10 cellular contexts compared by ENCODE assay signal in the genomic region with DNA sequence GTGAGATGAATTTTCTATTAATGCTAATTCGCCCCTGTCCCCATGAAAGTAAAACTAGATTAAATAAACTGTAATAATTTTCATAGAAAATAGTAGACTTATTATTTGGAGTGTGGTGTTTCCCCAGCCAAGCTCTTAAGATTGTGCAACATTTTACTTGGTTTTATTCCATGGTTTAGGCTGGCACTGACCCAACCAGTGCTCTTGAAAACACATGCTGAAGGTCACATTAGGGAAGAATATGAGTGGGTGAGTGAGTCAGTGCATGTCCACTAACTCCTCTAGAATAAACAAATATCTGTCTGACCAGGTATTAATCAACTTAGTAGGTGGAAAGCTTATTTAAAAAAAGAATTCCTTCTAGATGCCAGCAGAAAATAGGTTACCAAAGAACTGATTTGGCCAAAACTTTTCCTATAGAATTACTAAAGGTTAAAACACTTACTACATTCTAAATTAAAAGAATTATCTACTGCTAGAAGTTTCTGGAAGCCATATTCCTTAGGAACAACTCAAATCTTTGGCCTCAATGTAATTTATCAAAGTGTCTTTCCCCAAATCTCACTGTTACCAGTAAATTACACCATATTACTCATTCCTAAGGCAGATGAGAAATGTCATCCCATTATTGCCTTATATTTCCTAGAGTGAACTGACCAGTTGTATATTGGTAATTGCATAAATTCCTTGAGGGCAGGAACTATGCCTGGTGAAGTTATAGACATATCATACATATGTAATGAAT.
DNase-seq lines count a peak whose midpoint lies in the region; ATAC-seq, FAIRE-seq and TF ChIP-seq lines count a peak whose summit lies in the region.
"Had no signal": no experiment of that assay in that cellular context is flagged by ENCODE, and none has a peak within 500 bp of the region (broad histone marks: within the 10 kb centered on the region; RNA-seq: fewer than 3 reads in every experiment).

No MANE protein-coding gene starts in this region.

- no peak overlapping the region for H3K14ac ChIP-seq in mesenchymal stem cell (ENCODE audit: low read length in 2 of 2)

- H3K27me3 ChIP-seq in mesenchymal stem cell (ENCODE audit: control insufficient read depth in 1 of 2, insufficient read depth in 1 of 2, low read length in 2 of 2) (no peaks in the 10 kb centered on the region), Karpas-422 (ENCODE audit: low read length) (no peaks in the 10 kb centered on the region)

- H3K4me3 Mint-ChIP-seq in activated CD8-positive, alpha-beta T cell treated with anti-CD3 and anti-CD28 coated beads, Interleukin-2, amount 10 ng/mL, durations not matched to agents 7 days and 5 days = no peak overlapping the region
- H3K4me3 Mint-ChIP-seq: CD4-positive, CD25-positive, alpha-beta regulatory T cell had no signal

- DNase-seq in A549 (ENCODE audit: low read depth in 1 of 2, low spot score in 1 of 2) (peak in 1 of 2 experiments; percentile 75), LNCaP clone FGC (ENCODE audit: low read depth) (peak; percentile 11), dermis microvascular lymphatic vessel endothelial cell (ENCODE audit: low read depth in 2 of 2) (peak; percentile 73 to 97), mesenchymal stem cell (peak; percentile 96), HuH-7.5 (ENCODE audit: low spot score) (no peak), GM20000 (ENCODE audit: low spot score) (no peak), Karpas-422 (no peak)
- DNase-seq in activated CD8-positive, alpha-beta T cell treated with anti-CD3 and anti-CD28 coated beads, Interleukin-2, amount 10 ng/mL, durations not matched to agents 7 days and 5 days = no peak
- DNase-seq: CD4-positive, CD25-positive, alpha-beta regulatory T cell had no signal

- H3K79me2 ChIP-seq in Karpas-422 (ENCODE audit: low read length) = no peaks in the 10 kb centered on the region

- no peaks in the 10 kb centered on the region for H3K36me3 ChIP-seq in mesenchymal stem cell (ENCODE audit: control insufficient read depth in 1 of 2, insufficient read depth in 2 of 2, low read depth in 1 of 2, low read length in 2 of 2)
- H3K36me3 ChIP-seq in Karpas-422 (ENCODE audit: insufficient read depth, low read length) = no peaks in the 10 kb centered on the region

- H3K36me3 Mint-ChIP-seq in activated CD8-positive, alpha-beta T cell treated with anti-CD3 and anti-CD28 coated beads, Interleukin-2, amount 10 ng/mL, durations not matched to agents 7 days and 5 days (ENCODE audit: low read depth) = no peaks in the 10 kb centered on the region
- H3K36me3 Mint-ChIP-seq: CD4-positive, CD25-positive, alpha-beta regulatory T cell had no signal

- TF ChIP-seq EP300 in A549 (IDR thresholded peaks at IDR 0.05) = 0 out of 5 replicates have a peak, but pooled peaks of 1 of the 2 experiments have one; percentile 31

- H3K27ac Mint-ChIP-seq in activated CD8-positive, alpha-beta T cell treated with anti-CD3 and anti-CD28 coated beads, Interleukin-2, amount 10 ng/mL, durations not matched to agents 7 days and 5 days = no peak overlapping the region
- H3K27ac Mint-ChIP-seq: CD4-positive, CD25-positive, alpha-beta regulatory T cell had no signal

- no peak overlapping the region for H3K4ac ChIP-seq in mesenchymal stem cell (ENCODE audit: low read depth in 1 of 2, low read length in 2 of 2)

- CTCF ChIA-PET in A549 (lab: Yijun Ruan, JAX) = interaction anchor here (0.6 to 1.2 kb wide), 3 partner anchors 9 to 541 kb away, joined by 3 to 4 read pairs (median 3); no protein-coding TSS in a partner anchor
- CTCF ChIA-PET in activated CD8-positive, alpha-beta T cell treated with anti-CD3 and anti-CD28 coated beads, Interleukin-2, amount 10 ng/mL, durations not matched to agents 7 days and 5 days (lab: Charles Lee) = interaction anchor here (1.5 kb wide), 1 partner anchor 11 kb away, joined by 6 read pairs; no protein-coding TSS in a partner anchor

- no peak for TF ChIP-seq POLR2A in A549 (IDR thresholded peaks at IDR 0.05; ENCODE audit: low read length)

- H4K91ac ChIP-seq in mesenchymal stem cell (ENCODE audit: low read length) = no peak overlapping the region

- peak overlapping the region; percentile 25 for H3K4me2 ChIP-seq in A549
- no peak overlapping the region for H3K4me2 ChIP-seq in mesenchymal stem cell (ENCODE audit: low read length, poor library complexity, severe bottlenecking)
- H3K4me2 ChIP-seq in Karpas-422 (ENCODE audit: low read depth, low read length, poor library complexity, severe bottlenecking) = no peak overlapping the region
- H3K4me2 ChIP-seq: KMS-11 had no signal

- H3K4me1 Mint-ChIP-seq in activated CD8-positive, alpha-beta T cell treated with anti-CD3 and anti-CD28 coated beads, Interleukin-2, amount 10 ng/mL, durations not matched to agents 7 days and 5 days (ENCODE audit: low read depth) = no peaks in the 10 kb centered on the region

- H3K79me1 ChIP-seq in mesenchymal stem cell (replicated peaks; ENCODE audit: low read length, poor library complexity, severe bottlenecking) = no peaks in the 10 kb centered on the region

- peak; percentile 79 to 92 for ATAC-seq in A549
- no peak for ATAC-seq in activated CD8-positive, alpha-beta T cell treated with anti-CD3 and anti-CD28 coated beads, Interleukin-2, amount 10 ng/mL, durations not matched to agents 7 days and 5 days

- H3K4me1 ChIP-seq in A549 = peaks cover 17% of the 10 kb centered on the region; the same call in 2 of the 3 replicates
- no peaks in the 10 kb centered on the region for H3K4me1 ChIP-seq in mesenchymal stem cell (ENCODE audit: control insufficient read depth, insufficient read depth, low read depth, low read length)
- peaks cover 23% of the 10 kb centered on the region for H3K4me1 ChIP-seq in Karpas-422 (ENCODE audit: low read length)

- H2BK5ac ChIP-seq in mesenchymal stem cell (ENCODE audit: low read depth, low read length, poor library complexity, severe bottlenecking) = no peak overlapping the region

- no peak overlapping the region for H3K4me3 ChIP-seq in A549
- no peak overlapping the region for H3K4me3 ChIP-seq in LNCaP clone FGC (ENCODE audit: low read depth, low read length)
- H3K4me3 ChIP-seq in mesenchymal stem cell (ENCODE audit: insufficient read depth in 1 of 2, low read depth in 1 of 2, low read length in 2 of 2) = no peak overlapping the region
- no peak overlapping the region for H3K4me3 ChIP-seq in Karpas-422 (ENCODE audit: low read length)

- 15% methylated on average over 1 of the region's 1 CpG for WGBS in A549 (ENCODE audit: missing lambda C conversion rate)
- WGBS in mesenchymal stem cell = no CpG with 5 or more reads among the region's 1 CpG

- POLR2A ChIA-PET in A549 (lab: Yijun Ruan, JAX) = interaction anchor here (0.8 to 1.2 kb wide), 2 partner anchors 573 to 619 kb away, joined by 3 to 4 read pairs; a partner anchor contains a TSS
- POLR2A ChIA-PET in activated CD8-positive, alpha-beta T cell treated with anti-CD3 and anti-CD28 coated beads, Interleukin-2, amount 10 ng/mL, durations not matched to agents 7 days and 5 days (lab: Charles Lee) = no interaction called here

- H4K20me1 ChIP-seq in Karpas-422 (ENCODE audit: insufficient read depth, low read depth, low read length) = no peaks in the 10 kb centered on the region

- H3K9ac ChIP-seq in mesenchymal stem cell (ENCODE audit: low read length) (peak overlapping the region; percentile 69), Karpas-422 (ENCODE audit: low read length) (no peak overlapping the region)
- H3K9ac ChIP-seq: KMS-11 had no signal

- peaks cover 4% of the 10 kb centered on the region for H3K9me3 Mint-ChIP-seq in activated CD8-positive, alpha-beta T cell treated with anti-CD3 and anti-CD28 coated beads, Interleukin-2, amount 10 ng/mL, durations not matched to agents 7 days and 5 days (ENCODE audit: insufficient read depth)

- H2BK15ac ChIP-seq in mesenchymal stem cell (ENCODE audit: low read depth, poor library complexity, severe bottlenecking) = no peak overlapping the region

- H4K8ac ChIP-seq in mesenchymal stem cell (ENCODE audit: low read length) = no peak overlapping the region

- TF ChIP-seq CTCF in A549 (IDR thresholded peaks at IDR 0.05) = no peak
- no peak for TF ChIP-seq CTCF in LNCaP clone FGC (IDR thresholded peaks at IDR 0.05; ENCODE audit: control insufficient read depth, extremely low read depth, insufficient read depth)
- no peak for TF ChIP-seq CTCF in GM20000 (IDR thresholded peaks at IDR 0.05; ENCODE audit: extremely low read depth, missing control alignments)

- H2AFZ ChIP-seq in mesenchymal stem cell (ENCODE audit: low read depth, low read length) = no peak overlapping the region
- no peak overlapping the region for H2AFZ ChIP-seq in Karpas-422 (ENCODE audit: low read length)

- no peak overlapping the region for H3K23ac ChIP-seq in mesenchymal stem cell (ENCODE audit: low read length in 2 of 2)

- no peaks in the 10 kb centered on the region for H3K27me3 Mint-ChIP-seq in activated CD8-positive, alpha-beta T cell treated with anti-CD3 and anti-CD28 coated beads, Interleukin-2, amount 10 ng/mL, durations not matched to agents 7 days and 5 days (ENCODE audit: low read depth)
- H3K27me3 Mint-ChIP-seq: CD4-positive, CD25-positive, alpha-beta regulatory T cell had no signal

- H3K18ac ChIP-seq in mesenchymal stem cell (ENCODE audit: low read depth in 1 of 2, low read length in 2 of 2) = no peak overlapping the region

- H3K27ac ChIP-seq in A549 (peak overlapping the region in 1 of 2 experiments; percentile 45; a peak in 1 of 6 replicates), mesenchymal stem cell (ENCODE audit: low read length, poor library complexity, severe bottlenecking) (no peak overlapping the region), Karpas-422 (ENCODE audit: low read length) (no peak overlapping the region)
- H3K27ac ChIP-seq: KMS-11 had no signal

- H3K9me3 ChIP-seq in A549 (no peaks in the 10 kb centered on the region), mesenchymal stem cell (ENCODE audit: control insufficient read depth, low read length) (no peaks in the 10 kb centered on the region), Karpas-422 (ENCODE audit: low read length) (no peaks in the 10 kb centered on the region)

- H2BK12ac ChIP-seq in mesenchymal stem cell (ENCODE audit: low read length in 2 of 2) = no peak overlapping the region

- H2BK120ac ChIP-seq in mesenchymal stem cell (ENCODE audit: low read depth, low read length) = no peak overlapping the region

- no peak for FAIRE-seq in A549 (lab: Jason Lieb, UNC)

- TF ChIP-seq RAD21 in A549 (conservative IDR thresholded peaks at IDR 0.05 in 1 of 2, IDR thresholded peaks at IDR 0.05 in 1 of 2) = peak in 1 of 2 experiments; percentile 18; a peak in 1 of 5 replicates

- H3K9me2 ChIP-seq in Karpas-422 (replicated peaks; ENCODE audit: insufficient read depth, low read length) = no peaks in the 10 kb centered on the region

- no peak overlapping the region for H2AK5ac ChIP-seq in mesenchymal stem cell (ENCODE audit: low read length, severe bottlenecking)

TF ChIP-seq in A549, 52 proteins besides CTCF, POLR2A, EP300 and RAD21 (continues in another document):
- no peak for TF ChIP-seq MYC (IDR thresholded peaks at IDR 0.05; ENCODE audit: borderline replicate concordance, low read length)
- TF ChIP-seq ESRRA (IDR thresholded peaks at IDR 0.05; ENCODE audit: borderline replicate concordance, low read length) = peak; percentile 51; the same call in 1 of the 2 replicates

Comparison
In these comparisons a context has a peak if more than half of its experiments do, and no peak if none do; other contexts are left out.
1. DNase-seq: peak in LNCaP clone FGC (single experiment), dermis microvascular lymphatic vessel endothelial cell (2 of 2) and mesenchymal stem cell (single experiment); none in HuH-7.5 (single experiment), activated CD8-positive, alpha-beta T cell treated with anti-CD3 and anti-CD28 coated beads, Interleukin-2, amount 10 ng/mL, durations not matched to agents 7 days and 5 days (single experiment), GM20000 (single experiment) and Karpas-422 (single experiment).